1 cellular context compared by ENCODE assay signal in genomic region chr9:33506626-33507370, GRCh38.
TF ChIP-seq lines count a peak whose summit lies in the region.

No MANE protein-coding gene starts in this region.

TF ChIP-seq in K562, 482 proteins besides CTCF, POLR2A, EP300 and RAD21 (continued from another document):
- TF ChIP-seq MITF (IDR thresholded peaks at IDR 0.05) (0 out of 2 replicates have a peak, but pooled peaks have one; percentile 23), TAF15 (IDR thresholded peaks at IDR 0.05; ENCODE audit: low read depth, low read length) (no peak), CREB5 (CRISPR knock-in tag; IDR thresholded peaks at IDR 0.05) (no peak), ARID3A (IDR thresholded peaks at IDR 0.05; ENCODE audit: borderline replicate concordance, low read depth, low read length) (no peak), CGGBP1 (CRISPR knock-in tag; IDR thresholded peaks at IDR 0.05) (no peak), MYNN (IDR thresholded peaks at IDR 0.05) (no peak), MYNN (CRISPR knock-in tag; IDR thresholded peaks at IDR 0.05) (no peak), ZNF609 (CRISPR knock-in tag; IDR thresholded peaks at IDR 0.05; ENCODE audit: borderline replicate concordance) (no peak), THRAP3 (IDR thresholded peaks at IDR 0.05; ENCODE audit: borderline replicate concordance) (no peak), ZBTB40 (IDR thresholded peaks at IDR 0.05) (no peak), ZBTB40 (CRISPR knock-in tag; IDR thresholded peaks at IDR 0.05) (no peak), ZNF143 (CRISPR knock-in tag; IDR thresholded peaks at IDR 0.05) (no peak), ZNF277 (CRISPR knock-in tag; IDR thresholded peaks at IDR 0.05; ENCODE audit: borderline replicate concordance) (no peak), VEZF1 (CRISPR knock-in tag; IDR thresholded peaks at IDR 0.05) (peak; percentile 55), TEAD4 (IDR thresholded peaks at IDR 0.05; ENCODE audit: low read length) (0 out of 2 replicates have a peak, but pooled peaks have one; percentile 26), TEAD4 (CRISPR knock-in tag; IDR thresholded peaks at IDR 0.05; ENCODE audit: borderline replicate concordance) (no peak), JUN (IDR thresholded peaks at IDR 0.05; ENCODE audit: borderline replicate concordance, low read depth, low read length) (peak; percentile 77; the same call in 1 of the 2 replicates), JUN (CRISPR knock-in tag; IDR thresholded peaks at IDR 0.05; ENCODE audit: borderline replicate concordance) (no peak), ZFP30 (CRISPR knock-in tag; IDR thresholded peaks at IDR 0.05; ENCODE audit: borderline replicate concordance) (no peak), ZBTB12 (CRISPR knock-in tag; IDR thresholded peaks at IDR 0.05) (no peak)
